9 cellular contexts compared by ENCODE assay signal in genomic region chr1:201505505-201505893, GRCh38. TPM values are rescaled to one million over a fixed set of nuclear protein-coding genes. Genes with fewer than 3 reads are reported as not detected.
DNase-seq lines count a peak whose midpoint lies in the region; ATAC-seq, FAIRE-seq and TF ChIP-seq lines count a peak whose summit lies in the region.
"Had no signal": no experiment of that assay in that cellular context is flagged by ENCODE, and none has a peak within 500 bp of the region (broad histone marks: within the 10 kb centered on the region; RNA-seq: fewer than 3 reads in every experiment).

No MANE protein-coding gene starts in this region.

- no peak for FAIRE-seq in bronchial epithelial cell (lab: Jason Lieb, UNC)
- FAIRE-seq: G401.6 had no signal

- H2BK120ac ChIP-seq in mesendoderm (ENCODE audit: low read depth, low read length): no peak overlapping the region

- no peak overlapping the region for H2BK15ac ChIP-seq in mesendoderm (replicated peaks; ENCODE audit: low read depth)

- H3K27ac Mint-ChIP-seq in glutamatergic neuron (ENCODE audit: unreplicated experiment): no peak overlapping the region

- peak overlapping the region; percentile 11 for H3K18ac ChIP-seq in mesendoderm (ENCODE audit: low read length)

- H3K4me3 Mint-ChIP-seq in glutamatergic neuron (ENCODE audit: unreplicated experiment): no peak overlapping the region

- peaks cover 7% of the 10 kb centered on the region for H3K9me3 Mint-ChIP-seq in glutamatergic neuron (ENCODE audit: unreplicated experiment)

- H3K36me3 ChIP-seq in bronchial epithelial cell (ENCODE audit: control insufficient read depth, insufficient read depth, low read length) (no peaks in the 10 kb centered on the region), mesendoderm (ENCODE audit: control insufficient read depth, insufficient read depth, low read length) (no peaks in the 10 kb centered on the region)

- no peak overlapping the region for H3K4me2 ChIP-seq in mesendoderm (ENCODE audit: low read length)

- H3K79me2 ChIP-seq in mesendoderm (ENCODE audit: control insufficient read depth, insufficient read depth, low read length): peaks cover 2% of the 10 kb centered on the region

- no peak for ATAC-seq in GM18873 (IDR thresholded peaks at IDR 0.05; ENCODE audit: low FRiP score, unreplicated experiment)

- no peak overlapping the region for H2BK5ac ChIP-seq in mesendoderm (ENCODE audit: low read length)

- no CpG with 5 or more reads among the region's 4 CpGs for WGBS in mesendoderm (ENCODE audit: extremely low coverage, insufficient coverage, low lambda C conversion rate)

- H3K4me3 ChIP-seq in bronchial epithelial cell (ENCODE audit: low read depth, low read length) (peak overlapping the region; percentile 50), mesendoderm (ENCODE audit: low read length) (no peak overlapping the region)

- H3K9ac ChIP-seq in mesendoderm (ENCODE audit: low read length): peak overlapping the region; percentile 5

- DNase-seq in NCI-H510A (lab: John Stamatoyannopoulos, UW) (peak; percentile 68), NCI-H510A treated with DMSO at 0.1 percent for 48 hours (lab: John Stamatoyannopoulos, UW) (no peak), NCI-H345 (lab: John Stamatoyannopoulos, UW) (peak; percentile 61), bronchial epithelial cell (ENCODE audit: low read depth) (peak; percentile 70), mesendoderm (peak; percentile 76), glutamatergic neuron (no peak)
- no peak for DNase-seq in stimulated activated CD4-positive, alpha-beta T cell treated with anti-CD3 and anti-CD28 coated beads, Interleukin-4, amount 100 ng/mL, for 4 hours

- H3K56ac ChIP-seq in mesendoderm (ENCODE audit: low read length): peak overlapping the region; percentile 61

- peaks cover 2% of the 10 kb centered on the region for H3K79me1 ChIP-seq in mesendoderm (ENCODE audit: low read length)

- H3K27me3 Mint-ChIP-seq in glutamatergic neuron (ENCODE audit: unreplicated experiment): peaks cover 11% of the 10 kb centered on the region

- peaks cover 9% of the 10 kb centered on the region for H3K36me3 Mint-ChIP-seq in glutamatergic neuron (ENCODE audit: unreplicated experiment)

- no peak for TF ChIP-seq CTCF in bronchial epithelial cell (IDR thresholded peaks at IDR 0.05; ENCODE audit: insufficient read depth, low read length, severe bottlenecking)
- TF ChIP-seq CTCF in glutamatergic neuron (IDR thresholded peaks at IDR 0.05; ENCODE audit: partially characterized antibody, unreplicated experiment): no peak

- no peak overlapping the region for H3K4ac ChIP-seq in mesendoderm (ENCODE audit: low read depth, low read length)

- H3K4me1 Mint-ChIP-seq in glutamatergic neuron (ENCODE audit: low read depth, unreplicated experiment): peaks cover 7% of the 10 kb centered on the region

- no peak overlapping the region for H4K5ac ChIP-seq in mesendoderm (ENCODE audit: low read length)

- H3K4me1 ChIP-seq in mesendoderm (ENCODE audit: control insufficient read depth, low read depth, low read length): peaks cover 8% of the 10 kb centered on the region

- no peak overlapping the region for H3K23ac ChIP-seq in mesendoderm (ENCODE audit: low read length)

- no peak overlapping the region for H4K8ac ChIP-seq in mesendoderm (ENCODE audit: low read depth, low read length)

- H2AK5ac ChIP-seq in mesendoderm (ENCODE audit: low read length): no peak overlapping the region

- no peak overlapping the region for H3K27ac ChIP-seq in mesendoderm (ENCODE audit: low read depth, low read length)

- no peaks in the 10 kb centered on the region for H3K27me3 ChIP-seq in bronchial epithelial cell (ENCODE audit: control insufficient read depth, insufficient read depth, low read length)
- H3K27me3 ChIP-seq in mesendoderm (ENCODE audit: insufficient read depth, low read length, poor library complexity): no peaks in the 10 kb centered on the region

RNA-seq across cellular contexts. Expression of gene CSRP1, which starts 1.4 kb away (rescaled TPM):
- total RNA-seq in bronchial epithelial cell: 257 and 258 TPM in 2 replicates
- 54.9 TPM for polyA plus RNA-seq in mesendoderm (2013, experiment 1 of 2)
- polyA plus RNA-seq in mesendoderm (2013, experiment 2 of 2): 61.7 TPM
- 6.2 TPM for total RNA-seq in glutamatergic neuron (ENCODE audit: unreplicated experiment)

RNA-seq across cellular contexts. Expression of gene NAV1, which starts 33.4 kb away (rescaled TPM):
- total RNA-seq in bronchial epithelial cell: 1.4 and 1.6 TPM in 2 replicates
- 8.1 TPM for polyA plus RNA-seq in mesendoderm (2013, experiment 1 of 2)
- 8.5 TPM for polyA plus RNA-seq in mesendoderm (2013, experiment 2 of 2)
- 124 TPM for total RNA-seq in glutamatergic neuron (ENCODE audit: unreplicated experiment)

RNA-seq across cellular contexts. Expression of gene PHLDA3, which starts 36.5 kb away (rescaled TPM):
- total RNA-seq in bronchial epithelial cell (118 and 190 TPM in 2 replicates), glutamatergic neuron (ENCODE audit: unreplicated experiment) (18.5 TPM)
- polyA plus RNA-seq in mesendoderm (2013, experiment 1 of 2): 6.4 TPM
- 6.0 TPM for polyA plus RNA-seq in mesendoderm (2013, experiment 2 of 2)

Comparison
In these comparisons a context has a peak if more than half of its experiments do, and no peak if none do; other contexts are left out.
1. DNase-seq: peak in NCI-H510A (single experiment), NCI-H345 (single experiment), bronchial epithelial cell (single experiment) and mesendoderm (single experiment); none in NCI-H510A treated with DMSO at 0.1 percent for 48 hours (single experiment), glutamatergic neuron (single experiment) and stimulated activated CD4-positive, alpha-beta T cell treated with anti-CD3 and anti-CD28 coated beads, Interleukin-4, amount 100 ng/mL, for 4 hours (0 of 2).
2. RNA of gene CSRP1, which starts 1.4 kb away (total RNA-seq): 257 to 258 TPM in bronchial epithelial cell; 6.2 TPM in glutamatergic neuron (single experiment); every median in the first group is over 10 times any median in the second.
3. RNA of gene NAV1, which starts 33.4 kb away (total RNA-seq): 124 TPM in glutamatergic neuron (single experiment); 1.4 to 1.6 TPM in bronchial epithelial cell; every median in the first group is over 10 times any median in the second.